Comparison of ENCODE assay signal across 35 cellular contexts in genomic region chr19:9381367-9381785, GRCh38. TPM values are rescaled to one million over a fixed set of nuclear protein-coding genes. Genes with fewer than 3 reads are reported as not detected.
DNase-seq lines count a peak whose midpoint lies in the region; ATAC-seq and TF ChIP-seq lines count a peak whose summit lies in the region.
"Had no signal": no experiment of that assay in that cellular context is flagged by ENCODE, and none has a peak within 500 bp of the region (broad histone marks: within the 10 kb centered on the region; RNA-seq: fewer than 3 reads in every experiment).

No MANE protein-coding gene starts in this region.

- H3K4me1 Mint-ChIP-seq in endodermal cell (no peaks in the 10 kb centered on the region), progenitor cell of endocrine pancreas (ENCODE audit: low read depth) (no peaks in the 10 kb centered on the region)
- H3K4me1 Mint-ChIP-seq: activated naive CD8-positive, alpha-beta T cell treated with anti-CD3 and anti-CD28 coated beads, Interleukin-2, amount 10 ng/mL, durations not matched to agents 7 days and 5 days; B cell; memory B cell; neural progenitor cell had no signal

- H3K27me3 Mint-ChIP-seq in endodermal cell (ENCODE audit: insufficient read depth) (peaks cover 2% of the 10 kb centered on the region), progenitor cell of endocrine pancreas (no peaks in the 10 kb centered on the region)
- H3K27me3 Mint-ChIP-seq: activated naive CD8-positive, alpha-beta T cell treated with anti-CD3 and anti-CD28 coated beads, Interleukin-2, amount 10 ng/mL, durations not matched to agents 7 days and 5 days; B cell; memory B cell had no signal

- H3K4me1 ChIP-seq in endodermal cell (ENCODE audit: control insufficient read depth, insufficient read depth, low read length), result no peaks in the 10 kb centered on the region
- H3K4me1 ChIP-seq: neural progenitor cell, right atrium auricular region, stomach, tibial nerve had no signal

- no peak overlapping the region for H3K27ac ChIP-seq in endodermal cell (ENCODE audit: low read depth, low read length)
- H3K27ac ChIP-seq: neural progenitor cell, PC-9, right atrium auricular region, stomach, tibial nerve had no signal

- no peak overlapping the region for H3K9ac ChIP-seq in endodermal cell (ENCODE audit: extremely low read depth, low read length, poor library complexity, severe bottlenecking)
- H3K9ac ChIP-seq: neural progenitor cell had no signal

- no peak for TF ChIP-seq CTCF in endodermal cell (conservative IDR thresholded peaks at IDR 0.05)
- TF ChIP-seq CTCF in progenitor cell of endocrine pancreas (IDR thresholded peaks at IDR 0.05; ENCODE audit: unreplicated experiment), result no peak

- in situ Hi-C loops in Caki2 (cut with HindIII; ENCODE audit: low pct_unique_long_range_greater_than_20kb, low sequenced_read_pairs), result no loop called here

- peaks cover 98% of the 10 kb centered on the region for H3K9me3 ChIP-seq in endodermal cell (ENCODE audit: control insufficient read depth, low read length)

- WGBS in endodermal cell (ENCODE audit: insufficient coverage in 1 of 2, insufficient read length in 1 of 2), 2 experiments, result 77 to 85% methylated on average over 4 of the region's 4 CpGs

- H3K36me3 Mint-ChIP-seq in endodermal cell (ENCODE audit: low read depth) (peaks cover 86% of the 10 kb centered on the region), progenitor cell of endocrine pancreas (ENCODE audit: insufficient read depth) (peaks cover 91% of the 10 kb centered on the region)

- peaks cover 70% of the 10 kb centered on the region for H3K36me3 ChIP-seq in endodermal cell (ENCODE audit: control insufficient read depth, insufficient read depth, low read length)

- H3K4me3 Mint-ChIP-seq in endodermal cell (no peak overlapping the region), progenitor cell of endocrine pancreas (ENCODE audit: low read depth) (no peak overlapping the region)
- H3K4me3 Mint-ChIP-seq: activated naive CD8-positive, alpha-beta T cell treated with anti-CD3 and anti-CD28 coated beads, Interleukin-2, amount 10 ng/mL, durations not matched to agents 7 days and 5 days; B cell; memory B cell; neural progenitor cell had no signal

- peak overlapping the region; percentile 62 for H3K4me3 ChIP-seq in endodermal cell (ENCODE audit: low read length)
- H3K4me3 ChIP-seq: MG63, neural progenitor cell, PC-9, right atrium auricular region, stomach, tibial nerve had no signal

- H3K9me3 Mint-ChIP-seq in endodermal cell (peaks cover 95% of the 10 kb centered on the region), progenitor cell of endocrine pancreas (ENCODE audit: low read depth) (peaks cover 65% of the 10 kb centered on the region)

- H3K27ac Mint-ChIP-seq in endodermal cell (no peak overlapping the region), progenitor cell of endocrine pancreas (peak overlapping the region; percentile 13)
- H3K27ac Mint-ChIP-seq: activated naive CD8-positive, alpha-beta T cell treated with anti-CD3 and anti-CD28 coated beads, Interleukin-2, amount 10 ng/mL, durations not matched to agents 7 days and 5 days; B cell; memory B cell; neural progenitor cell had no signal

- peak; percentile 10 for DNase-seq in Caki2 (ENCODE audit: low read depth)
- DNase-seq in OCI-M1 (lab: John Stamatoyannopoulos, UW), result peak; percentile 42
- no peak for DNase-seq in endodermal cell
- DNase-seq in progenitor cell of endocrine pancreas (ENCODE audit: low spot score, unreplicated experiment), result no peak
- DNase-seq in NCI-H748 treated with DMSO at 0.1 percent for 48 hours (lab: John Stamatoyannopoulos, UW), result no peak
- no peak for DNase-seq in left lobe of liver (ENCODE audit: low spot score)
- DNase-seq: activated CD4-positive, alpha-beta T cell treated with anti-CD3 and anti-CD28 coated beads, Interleukin-2, amount 50 U/mL, for 48 hours; activated gamma-delta T cell treated with Interleukin-2 at 50 U/mL for 16 hours; activated naive CD8-positive, alpha-beta T cell treated with anti-CD3 and anti-CD28 coated beads, Interleukin-2, amount 10 ng/mL, durations not matched to agents 7 days and 5 days; activated T-cell treated with anti-CD3 and anti-CD28 coated beads, Interleukin-2, amount 50 U/mL, for 48 hours; central memory CD4-positive, alpha-beta T cell; dermis blood vessel endothelial cell; DMS53; hippocampal formation; KG1; left colon; MG63; NCI-H1930; NCI-H526; NK-92 treated with Interleukin-12 subunit alpha and Interleukin-12 subunit beta, amount 100 ng/mL, for 24 hours; PC-9; Right ventricle myocardium superior; stimulated activated CD4-positive, alpha-beta T cell treated with anti-CD3 and anti-CD28 coated beads, Interleukin-12 subunit alpha, Interleukin-12 subunit beta, amount 100 ng/mL, for 4 hours; stimulated activated CD4-positive, alpha-beta T cell treated with anti-CD3 and anti-CD28 coated beads, Interleukin-2, amount 100 ng/mL, for 48 hours; stomach; T-helper 2 cell had no signal

- ATAC-seq in GM21825 (IDR thresholded peaks at IDR 0.05; ENCODE audit: unreplicated experiment), result no peak
- ATAC-seq in HG02973 (IDR thresholded peaks at IDR 0.05; ENCODE audit: unreplicated experiment), result no peak
- ATAC-seq in left lobe of liver, result no peak
- ATAC-seq: activated CD4-positive, CD25-positive, alpha-beta regulatory T cell treated with anti-CD3 and anti-CD28 coated beads, Interleukin-2, amount 50 U/mL, for 24 hours; left colon; SK-N-SH treated with all-trans-retinoic acid at 6 μM for 48 hours had no signal

- H3K27me3 ChIP-seq in endodermal cell (ENCODE audit: control insufficient read depth, insufficient read depth, low read length, poor library complexity, severe bottlenecking), result no peaks in the 10 kb centered on the region
- H3K27me3 ChIP-seq: MG63, neural progenitor cell, right atrium auricular region, stomach, tibial nerve had no signal

RNA-seq across cellular contexts. Expression of gene ZNF177, which starts 18.6 kb away (rescaled TPM):
- 0.17 TPM in 1 of 2 replicates, not detected in the other for total RNA-seq in Caki2 (2014; rRNA removed; shearing (Covaris generic); ENCODE audit: low replicate concordance)
- 10 to 100 TPM in 1 of 2 donors, 1 to 10 TPM in 1; 5.6 to 10.6 TPM for total RNA-seq in endodermal cell
- 7.0 TPM for polyA plus RNA-seq in endodermal cell (2013, experiment 1 of 2)
- 7.0 TPM for polyA plus RNA-seq in endodermal cell (2013, experiment 2 of 2)
- 12.7 and 12.9 TPM in 2 replicates for total RNA-seq in progenitor cell of endocrine pancreas
- total RNA-seq in left lobe of liver, result 0.68 TPM

RNA-seq across cellular contexts. Expression of gene ZNF266, which starts 54.0 kb away (rescaled TPM):
- total RNA-seq in Caki2 (2014; rRNA removed; shearing (Covaris generic); ENCODE audit: low replicate concordance), result 5.4 and 6.9 TPM in 2 replicates
- total RNA-seq in endodermal cell, result 10 to 100 TPM; 19.7 to 24.6 TPM
- 26.1 TPM for polyA plus RNA-seq in endodermal cell (2013, experiment 1 of 2)
- polyA plus RNA-seq in endodermal cell (2013, experiment 2 of 2), result 25.4 TPM
- 35.4 and 37.0 TPM in 2 replicates for total RNA-seq in progenitor cell of endocrine pancreas
- total RNA-seq in left lobe of liver, result 6.4 TPM

RNA-seq across cellular contexts. Expression of gene ZNF559, which starts 57.4 kb away (rescaled TPM):
- 3.9 and 4.6 TPM in 2 replicates for total RNA-seq in Caki2 (2014; rRNA removed; shearing (Covaris generic); ENCODE audit: low replicate concordance)
- total RNA-seq in endodermal cell, result 10 to 100 TPM; 18.1 to 27.0 TPM
- 29.1 TPM for polyA plus RNA-seq in endodermal cell (2013, experiment 1 of 2)
- 22.6 TPM for polyA plus RNA-seq in endodermal cell (2013, experiment 2 of 2)
- 42.4 and 42.5 TPM in 2 replicates for total RNA-seq in progenitor cell of endocrine pancreas
- total RNA-seq in left lobe of liver, result 3.8 TPM

Comparison
In these comparisons a context has a peak if more than half of its experiments do, and no peak if none do; other contexts are left out.
1. DNase-seq: peak in Caki2 (single experiment) and OCI-M1 (single experiment); none in endodermal cell (single experiment), progenitor cell of endocrine pancreas (single experiment), NCI-H748 treated with DMSO at 0.1 percent for 48 hours (single experiment) and left lobe of liver (single experiment).